In the genomic region with DNA sequence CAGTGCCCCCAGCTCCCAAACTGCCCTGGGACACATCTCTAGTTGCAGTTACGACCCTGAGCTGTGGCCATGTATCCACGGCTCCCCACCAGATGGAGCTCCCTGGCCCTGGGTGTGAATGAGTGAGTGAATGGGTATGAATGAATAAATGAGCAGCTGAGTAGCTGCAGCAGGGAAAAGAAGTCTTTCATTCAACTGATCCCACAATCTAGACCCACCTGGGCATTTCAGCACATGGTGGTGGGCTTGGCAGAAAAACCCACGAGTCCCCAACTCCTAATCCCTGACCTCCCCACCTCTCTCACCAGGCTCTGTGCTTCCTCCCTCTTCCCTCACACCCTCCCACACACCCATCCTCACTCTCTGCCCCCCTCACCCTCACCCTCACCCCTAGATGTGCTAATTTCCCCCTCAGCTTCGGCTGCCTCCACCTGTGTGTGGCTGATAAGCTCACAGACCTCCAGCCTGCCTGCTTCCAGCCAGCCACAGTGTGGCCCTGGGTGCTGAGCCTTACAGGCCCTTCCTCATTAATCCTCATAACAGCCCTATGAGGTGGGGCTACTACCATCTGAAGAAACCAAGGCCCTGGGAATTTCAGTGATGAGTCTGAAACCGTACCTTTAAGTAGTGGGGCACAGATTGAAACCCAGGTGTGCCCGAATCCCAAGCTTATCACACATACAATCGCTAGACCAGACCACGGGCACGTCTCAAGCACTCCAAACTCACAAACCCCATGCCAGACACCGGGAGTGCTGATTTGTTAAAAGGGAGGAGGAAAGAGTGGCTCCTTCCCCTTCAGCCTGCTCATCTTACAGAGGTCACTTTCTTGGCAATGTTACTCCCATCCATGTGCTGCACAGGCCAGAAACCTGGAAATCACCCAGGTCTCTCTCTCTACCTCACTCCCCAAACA, we compare ENCODE assay signal across 9 cellular contexts. TPM values are rescaled to one million over a fixed set of nuclear protein-coding genes. Genes with fewer than 3 reads are reported as not detected.
DNase-seq lines count a peak whose midpoint lies in the region.
"Had no signal": no experiment of that assay in that cellular context is flagged by ENCODE, and none has a peak within 500 bp of the region (broad histone marks: within the 10 kb centered on the region; RNA-seq: fewer than 3 reads in every experiment).

No MANE protein-coding gene starts in this region.

- peaks cover 22% of the 10 kb centered on the region for H3K36me3 Mint-ChIP-seq in activated T-cell treated with anti-CD3 and anti-CD28 coated beads, Interleukin-2, amount 50 U/mL, for 24 hours (ENCODE audit: low read depth)

- no peak overlapping the region for H3K4me3 Mint-ChIP-seq in activated T-cell treated with anti-CD3 and anti-CD28 coated beads, Interleukin-2, amount 50 U/mL, for 24 hours

- peak; percentile 48 for DNase-seq in AG08396 (ENCODE audit: low spot score)
- peak; percentile 80 for DNase-seq in H7
- DNase-seq in amniotic epithelial cell (ENCODE audit: low read depth) = peak; percentile 33
- DNase-seq in iPS-NIHi11 (ENCODE audit: low spot score) = peak; percentile 64
- no peak for DNase-seq in hepatic stellate cell (ENCODE audit: low spot score)
- no peak for DNase-seq in NCI-H510A treated with DMSO at 0.1 percent for 48 hours (lab: John Stamatoyannopoulos, UW)
- DNase-seq in foreskin melanocyte = no peak
- DNase-seq in activated T-cell treated with anti-CD3 and anti-CD28 coated beads, Interleukin-2, amount 50 U/mL, for 24 hours = no peak
- DNase-seq: Peyer's patch had no signal

- H3K36me3 ChIP-seq in H7 (replicated peaks; ENCODE audit: control insufficient read depth, insufficient read depth, low read length) = no peaks in the 10 kb centered on the region; the same call in 1 of the 2 replicates

- H3K4me1 Mint-ChIP-seq in activated T-cell treated with anti-CD3 and anti-CD28 coated beads, Interleukin-2, amount 50 U/mL, for 24 hours (ENCODE audit: low read depth) = peaks cover 18% of the 10 kb centered on the region

- no peaks in the 10 kb centered on the region for H3K27me3 ChIP-seq in H7 (ENCODE audit: control insufficient read depth, insufficient read depth, low read length)
- H3K27me3 ChIP-seq: Peyer's patch had no signal

- H3K9me3 Mint-ChIP-seq in activated T-cell treated with anti-CD3 and anti-CD28 coated beads, Interleukin-2, amount 50 U/mL, for 24 hours = no peaks in the 10 kb centered on the region

- no peak overlapping the region for H3K4me3 ChIP-seq in H7 (ENCODE audit: insufficient read depth, low read depth, low read length)
- H3K4me3 ChIP-seq: Peyer's patch had no signal

- no peaks in the 10 kb centered on the region for H3K27me3 Mint-ChIP-seq in activated T-cell treated with anti-CD3 and anti-CD28 coated beads, Interleukin-2, amount 50 U/mL, for 24 hours

- no peak overlapping the region for H3K27ac Mint-ChIP-seq in activated T-cell treated with anti-CD3 and anti-CD28 coated beads, Interleukin-2, amount 50 U/mL, for 24 hours

RNA-seq across cellular contexts. Expression of gene ATP6V1F, which starts 2.2 kb away (rescaled TPM):
- total RNA-seq in H7 (2014; rRNA removed; shearing (Covaris generic)) = 93.5 and 120 TPM in 2 replicates

RNA-seq across cellular contexts. Expression of gene FLNC, which starts 30.2 kb away (rescaled TPM):
- 26.9 and 32.3 TPM in 2 replicates for total RNA-seq in H7 (2014; rRNA removed; shearing (Covaris generic))

RNA-seq across cellular contexts. Expression of gene KCP, which starts 50.1 kb away (rescaled TPM):
- total RNA-seq in H7 (2014; rRNA removed; shearing (Covaris generic)) = 2.5 and 3.4 TPM in 2 replicates

Comparison
In these comparisons a context has a peak if more than half of its experiments do, and no peak if none do; other contexts are left out.
1. DNase-seq: peak in AG08396 (single experiment), H7 (single experiment), amniotic epithelial cell (single experiment) and iPS-NIHi11 (single experiment); none in hepatic stellate cell (single experiment), NCI-H510A treated with DMSO at 0.1 percent for 48 hours (single experiment), foreskin melanocyte (single experiment) and activated T-cell treated with anti-CD3 and anti-CD28 coated beads, Interleukin-2, amount 50 U/mL, for 24 hours (single experiment).